In the genomic region with DNA sequence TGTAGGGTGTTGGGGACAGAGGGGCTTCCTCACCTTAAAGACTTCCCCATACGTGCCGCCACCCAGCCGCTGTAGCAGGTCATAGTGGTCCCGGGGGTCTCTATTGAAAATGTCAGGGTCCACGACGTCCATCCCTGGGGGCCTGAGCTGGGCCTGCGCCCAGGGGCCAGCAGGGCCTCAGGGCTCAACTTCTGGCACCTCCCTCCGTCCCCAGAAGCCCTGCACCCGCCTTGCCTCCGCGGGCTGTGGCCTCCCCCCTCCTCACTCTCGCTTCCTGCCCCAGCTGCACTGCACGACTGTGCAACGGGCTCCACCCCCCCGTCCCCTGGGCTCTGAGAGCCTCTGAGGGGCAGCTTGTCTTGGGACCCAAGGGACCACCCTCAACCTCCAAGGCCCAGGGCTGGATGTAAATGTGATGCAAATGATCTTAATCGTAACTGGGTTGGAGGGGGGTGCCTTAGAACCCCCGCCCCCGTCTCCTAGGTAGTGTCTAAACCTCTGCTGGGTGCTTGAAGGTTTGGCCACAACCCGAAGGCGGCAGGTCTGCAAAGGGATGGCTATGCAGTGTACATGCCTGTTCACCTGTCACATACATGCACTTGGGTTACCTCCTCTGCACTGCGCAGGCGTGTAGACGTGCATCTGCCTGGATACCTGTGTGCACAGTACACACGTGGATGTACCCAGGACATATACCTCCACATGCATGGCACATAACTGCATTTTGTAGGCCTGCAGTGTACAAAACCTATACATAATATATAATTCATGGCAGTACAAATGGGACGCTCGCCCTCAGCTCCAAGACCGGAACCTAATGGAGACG, we compare ENCODE assay signal across 8 cellular contexts. TPM values are rescaled to one million over a fixed set of nuclear protein-coding genes. Genes with fewer than 3 reads are reported as not detected.
A peak's percentile ranks its signal among the peaks of the same experiment; 100 is the strongest.
DNase-seq lines count a peak whose midpoint lies in the region.

A gene (minus strand): TSS at position 190 of the 826 bp plus-strand sequence. CDS start 58 bp downstream, at position 132.

- WGBS in GM23248 (ENCODE audit: low coverage in 1 of 2, low lambda C conversion rate in 2 of 2, missing lambda C conversion rate in 2 of 2), 2 experiments = 45 to 55% methylated on average over 26 to 28 of the region's 28 CpGs
- 82 to 84% methylated on average over 28 of the region's 28 CpGs for WGBS in ectodermal cell, 2 experiments

- H3K9me3 ChIP-seq in GM23248 (ENCODE audit: low read depth) = no peaks in the 10 kb centered on the region
- no peaks in the 10 kb centered on the region for H3K9me3 ChIP-seq in ectodermal cell (ENCODE audit: control insufficient read depth, low read length)
- H3K9me3 ChIP-seq in mucosa of stomach (ENCODE audit: control insufficient read depth, low read length) = no peaks in the 10 kb centered on the region

- H3K36me3 Mint-ChIP-seq in activated CD4-positive, alpha-beta T cell treated with anti-CD3 and anti-CD28 coated beads, Interleukin-2, amount 10 ng/mL, durations not matched to agents 7 days and 5 days (ENCODE audit: low read depth) = peaks cover 48% of the 10 kb centered on the region

- in situ Hi-C loops in GM23248 (cut with MboI) = no loop called here

- no peaks in the 10 kb centered on the region for H4K20me1 ChIP-seq in GM23248 (ENCODE audit: insufficient read depth)

- H3K4me1 ChIP-seq in GM23248 (ENCODE audit: insufficient read depth) (0 out of 2 replicates have a peak, but pooled peaks cover 8% of the 10 kb centered on the region), ectodermal cell (ENCODE audit: control insufficient read depth, insufficient read depth, low read length) (peaks cover 11% of the 10 kb centered on the region), mucosa of stomach (ENCODE audit: control insufficient read depth, insufficient read depth, low read length) (peaks cover 17% of the 10 kb centered on the region)

- peak within 1 kb of the TSS; percentile 92 for H3K4me3 Mint-ChIP-seq in activated CD4-positive, alpha-beta T cell treated with anti-CD3 and anti-CD28 coated beads, Interleukin-2, amount 10 ng/mL, durations not matched to agents 7 days and 5 days

- H3K9me2 ChIP-seq in GM23248 (ENCODE audit: insufficient read depth) = no peaks in the 10 kb centered on the region

- CTCF ChIA-PET in activated CD4-positive, alpha-beta T cell treated with anti-CD3 and anti-CD28 coated beads, Interleukin-2, amount 10 ng/mL, durations not matched to agents 7 days and 5 days (lab: Charles Lee) = interaction anchor here (0.8 to 3.9 kb wide), 13 partner anchors 11 to 313 kb away, joined by 3 to 22 read pairs (median 4); a partner anchor contains a TSS

- H3K27ac Mint-ChIP-seq in activated CD4-positive, alpha-beta T cell treated with anti-CD3 and anti-CD28 coated beads, Interleukin-2, amount 10 ng/mL, durations not matched to agents 7 days and 5 days = peak within 1 kb of the TSS; percentile 92

- H3K4me3 ChIP-seq in GM23248 (peak within 1 kb of the TSS; percentile 87), ectodermal cell (ENCODE audit: insufficient read depth, low read depth, low read length) (peak within 1 kb of the TSS; percentile 99), mucosa of stomach (ENCODE audit: low read length) (peak within 1 kb of the TSS; percentile 78)

- H3K27me3 Mint-ChIP-seq in activated CD4-positive, alpha-beta T cell treated with anti-CD3 and anti-CD28 coated beads, Interleukin-2, amount 10 ng/mL, durations not matched to agents 7 days and 5 days = no peaks in the 10 kb centered on the region

- no peaks in the 10 kb centered on the region for H3F3A ChIP-seq in GM23248 (ENCODE audit: insufficient read depth)

- DNase-seq in GF-D8 (lab: John Stamatoyannopoulos, UW) (peak; percentile 49), GM23248 (no peak), NAMALWA (ENCODE audit: low spot score) (peak; percentile 98), NCI-H524 treated with DMSO at 0.1 percent for 48 hours (lab: John Stamatoyannopoulos, UW) (no peak)
- peak; percentile 79 for DNase-seq in activated CD4-positive, alpha-beta T cell treated with anti-CD3 and anti-CD28 coated beads, Interleukin-2, amount 10 ng/mL, durations not matched to agents 7 days and 5 days
- peak; percentile 49 to 76 (median 62) for DNase-seq in stimulated activated naive CD4-positive, alpha-beta T cell (lab: John Stamatoyannopoulos, UW)

- peak within 1 kb of the TSS; percentile 69 for H3K4me2 ChIP-seq in GM23248 (ENCODE audit: unreplicated experiment)

- H2AFZ ChIP-seq in GM23248 = peak within 1 kb of the TSS; percentile 95

- H3K36me3 ChIP-seq in GM23248 (ENCODE audit: low read depth) (peaks cover 11% of the 10 kb centered on the region), ectodermal cell (ENCODE audit: control insufficient read depth, insufficient read depth, low read length) (peaks cover 14% of the 10 kb centered on the region), mucosa of stomach (ENCODE audit: control insufficient read depth, insufficient read depth, low read length) (peaks cover 8% of the 10 kb centered on the region)

- peaks cover 56% of the 10 kb centered on the region for H3K4me1 Mint-ChIP-seq in activated CD4-positive, alpha-beta T cell treated with anti-CD3 and anti-CD28 coated beads, Interleukin-2, amount 10 ng/mL, durations not matched to agents 7 days and 5 days

- H3K27me3 ChIP-seq in GM23248 (replicated peaks; ENCODE audit: insufficient read depth) (no peaks in the 10 kb centered on the region), ectodermal cell (ENCODE audit: control insufficient read depth, insufficient read depth, low read length, poor library complexity, severe bottlenecking) (no peaks in the 10 kb centered on the region), mucosa of stomach (ENCODE audit: control insufficient read depth, insufficient read depth, low read length) (no peaks in the 10 kb centered on the region)

- no peaks in the 10 kb centered on the region for H3K9me3 Mint-ChIP-seq in activated CD4-positive, alpha-beta T cell treated with anti-CD3 and anti-CD28 coated beads, Interleukin-2, amount 10 ng/mL, durations not matched to agents 7 days and 5 days

- peak within 1 kb of the TSS; percentile 51 for H3K27ac ChIP-seq in GM23248
- H3K27ac ChIP-seq in ectodermal cell (ENCODE audit: insufficient read depth, low read depth, low read length, poor library complexity, severe bottlenecking) = no peak within 1 kb of the TSS

- peaks cover 33% of the 10 kb centered on the region for H3K79me2 ChIP-seq in GM23248 (ENCODE audit: insufficient read depth)

- peak within 1 kb of the TSS; percentile 94 for H3K9ac ChIP-seq in GM23248
- peak within 1 kb of the TSS; percentile 64 for H3K9ac ChIP-seq in mucosa of stomach (ENCODE audit: low read length)

- POLR2A ChIA-PET in activated CD4-positive, alpha-beta T cell treated with anti-CD3 and anti-CD28 coated beads, Interleukin-2, amount 10 ng/mL, durations not matched to agents 7 days and 5 days (lab: Charles Lee) = interaction anchor here (0.6 to 1.2 kb wide), 6 partner anchors 17 to 106 kb away, joined by 3 read pairs; no protein-coding TSS in a partner anchor

RNA-seq across cellular contexts. Expression of the gene that starts here (rescaled TPM):
- not detected in 2 replicates for total RNA-seq in GM23248 (2014; rRNA removed; shearing (Covaris generic))
- 0.63 and 1.0 TPM in 2 replicates for polyA plus RNA-seq in GM23248 (2016; fragmentation: Nextera tagmentation; extraction: Ambion mirVana)
- total RNA-seq in activated CD4-positive, alpha-beta T cell treated with anti-CD3 and anti-CD28 coated beads, Interleukin-2, amount 10 ng/mL, durations not matched to agents 7 days and 5 days = 100 to 1,000 TPM; 282 to 313 TPM
- polyA plus RNA-seq in ectodermal cell (2013, experiment 1 of 4) = 8.0 TPM
- polyA plus RNA-seq in ectodermal cell (2013, experiment 2 of 4) = 10.7 TPM
- polyA plus RNA-seq in ectodermal cell (2013, experiment 3 of 4) = 8.0 TPM
- 2.9 TPM for polyA plus RNA-seq in ectodermal cell (2013, experiment 4 of 4)

Comparison
In these comparisons a context has a peak if more than half of its experiments do, and no peak if none do; other contexts are left out.
1. RNA of the gene that starts here (total RNA-seq): 282 to 313 TPM in activated CD4-positive, alpha-beta T cell treated with anti-CD3 and anti-CD28 coated beads, Interleukin-2, amount 10 ng/mL, durations not matched to agents 7 days and 5 days; not detected in GM23248; every median in the first group is over 100 times any median in the second.
2. DNase-seq: peak in GF-D8 (single experiment), NAMALWA (single experiment), activated CD4-positive, alpha-beta T cell treated with anti-CD3 and anti-CD28 coated beads, Interleukin-2, amount 10 ng/mL, durations not matched to agents 7 days and 5 days (single experiment) and stimulated activated naive CD4-positive, alpha-beta T cell (6 of 6); none in GM23248 (single experiment) and NCI-H524 treated with DMSO at 0.1 percent for 48 hours (single experiment).
3. Peak in every context shown above with its lines, with median percentiles within 50 percentile points of each other: H3K4me3 ChIP-seq.